ENCODE assay signal across 20 cellular contexts in the genomic region with DNA sequence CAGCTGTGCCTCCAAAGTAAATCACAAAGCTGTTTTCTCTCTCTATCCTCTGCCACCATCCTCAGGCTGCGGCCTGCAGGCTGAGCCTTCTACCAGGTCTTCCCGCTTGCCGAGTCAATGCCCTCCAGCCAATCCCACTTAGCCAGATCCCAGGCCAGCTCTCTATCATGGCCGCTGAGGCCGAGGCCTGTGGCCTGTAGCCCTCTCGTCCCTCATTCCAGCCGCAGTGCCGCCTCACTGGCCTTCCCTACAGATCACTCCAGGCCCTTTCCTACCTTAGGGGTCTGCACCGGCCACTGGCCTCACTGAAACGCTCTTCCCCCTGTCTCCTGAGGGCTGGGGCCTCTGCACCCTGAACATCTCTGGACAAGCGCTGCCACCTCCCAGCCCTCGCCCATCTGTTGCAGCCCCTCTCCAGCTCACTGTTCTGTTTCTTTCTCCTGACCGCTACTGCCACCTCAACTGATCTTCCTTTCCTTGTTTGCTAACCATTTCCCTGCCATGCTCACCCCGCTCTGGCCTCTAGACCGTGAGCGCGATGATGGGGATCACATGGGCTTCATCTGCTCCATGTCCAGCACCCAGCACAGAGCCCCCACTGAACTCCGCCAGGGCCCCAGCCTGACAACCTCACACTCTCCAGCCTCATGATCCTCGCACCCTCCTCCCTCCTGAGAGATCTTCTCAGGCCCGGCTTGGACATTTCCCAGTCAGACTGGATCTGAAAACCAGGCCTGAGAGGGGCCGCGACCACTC. TPM values are rescaled to one million over a fixed set of nuclear protein-coding genes. Genes with fewer than 3 reads are reported as not detected.
DNase-seq lines count a peak whose midpoint lies in the region; ATAC-seq and TF ChIP-seq lines count a peak whose summit lies in the region.
"Had no signal": no experiment of that assay in that cellular context is flagged by ENCODE, and none has a peak within 500 bp of the region (broad histone marks: within the 10 kb centered on the region; RNA-seq: fewer than 3 reads in every experiment).

No MANE protein-coding gene starts in this region.

- H3K36me3 ChIP-seq in CD8-positive, alpha-beta T cell (ENCODE audit: insufficient read depth, low read length): peaks cover 31% of the 10 kb centered on the region

- H3K9me3 Mint-ChIP-seq in CD8-positive, alpha-beta T cell: no peaks in the 10 kb centered on the region
- no peaks in the 10 kb centered on the region for H3K9me3 Mint-ChIP-seq in WTC11
- no peaks in the 10 kb centered on the region for H3K9me3 Mint-ChIP-seq in progenitor cell of endocrine pancreas (ENCODE audit: low read depth)
- H3K9me3 Mint-ChIP-seq: activated CD4-positive, alpha-beta memory T cell treated with anti-CD3 and anti-CD28 coated beads for 36 hours; immature natural killer cell; stimulated activated memory B cell treated with anti-CD40 and anti-IgM and Interleukin-4, amounts not matched to agents 10 μg/mL and 1 μg/mL and 100 μg/mL, for 72 hours had no signal

- H3K4me1 ChIP-seq in CD8-positive, alpha-beta T cell (ENCODE audit: insufficient read depth, low read length): no peaks in the 10 kb centered on the region
- peaks cover 4% of the 10 kb centered on the region for H3K4me1 ChIP-seq in right cardiac atrium (ENCODE audit: control insufficient read depth, insufficient read depth, low read length)
- H3K4me1 ChIP-seq: foreskin keratinocyte, SJCRH30 had no signal

- no peaks in the 10 kb centered on the region for H3K27me3 ChIP-seq in CD8-positive, alpha-beta T cell (ENCODE audit: insufficient read depth, low read length)
- H3K27me3 ChIP-seq in right cardiac atrium (ENCODE audit: control insufficient read depth, insufficient read depth): no peaks in the 10 kb centered on the region
- H3K27me3 ChIP-seq: brain microvascular endothelial cell, foreskin keratinocyte, SJCRH30 had no signal

- POLR2A ChIA-PET in CD8-positive, alpha-beta T cell (lab: Charles Lee): no interaction called here
- POLR2A ChIA-PET in WTC11 (lab: Charles Lee): no interaction called here

- H3K27me3 Mint-ChIP-seq in CD8-positive, alpha-beta T cell (ENCODE audit: low read depth): no peaks in the 10 kb centered on the region
- H3K27me3 Mint-ChIP-seq in WTC11 (ENCODE audit: low read depth) (no peaks in the 10 kb centered on the region), progenitor cell of endocrine pancreas (no peaks in the 10 kb centered on the region)
- H3K27me3 Mint-ChIP-seq: activated CD4-positive, alpha-beta memory T cell treated with anti-CD3 and anti-CD28 coated beads for 36 hours; stimulated activated memory B cell treated with anti-CD40 and anti-IgM and Interleukin-4, amounts not matched to agents 10 μg/mL and 1 μg/mL and 100 μg/mL, for 72 hours had no signal

- H3K9me3 ChIP-seq in CD8-positive, alpha-beta T cell (ENCODE audit: low read length): no peaks in the 10 kb centered on the region
- no peaks in the 10 kb centered on the region for H3K9me3 ChIP-seq in right cardiac atrium (ENCODE audit: control insufficient read depth, low read length)
- H3K9me3 ChIP-seq: mucosa of descending colon, SJCRH30 had no signal

- CTCF ChIA-PET in CD8-positive, alpha-beta T cell (lab: Charles Lee): no interaction called here
- CTCF ChIA-PET in WTC11 (lab: Charles Lee): interaction anchor here (0.6 to 1.5 kb wide), 5 partner anchors 108 to 200 kb away, joined by 3 to 7 read pairs (median 3); no protein-coding TSS in a partner anchor

- no peak for DNase-seq in CD8-positive, alpha-beta T cell
- DNase-seq in WTC11 (ENCODE audit: low spot score): no peak
- no peak for DNase-seq in right cardiac atrium
- no peak for DNase-seq in progenitor cell of endocrine pancreas (ENCODE audit: low spot score, unreplicated experiment)
- no peak for DNase-seq in AG08396 (ENCODE audit: low spot score)
- DNase-seq in NCI-H524 treated with DMSO at 0.1 percent for 48 hours (lab: John Stamatoyannopoulos, UW): no peak
- DNase-seq: activated CD4-positive, alpha-beta memory T cell treated with anti-CD3 and anti-CD28 coated beads for 36 hours; activated effector memory CD4-positive, alpha-beta T cell treated with anti-CD3 and anti-CD28 coated beads, Interleukin-2, amount 50 U/mL, for 16 hours; brain microvascular endothelial cell; foreskin keratinocyte; immature natural killer cell; mucosa of descending colon; NCI-H1436 treated with DMSO at 0.1 percent for 48 hours; NCI-H345; SJCRH30; stimulated activated CD4-positive, alpha-beta T cell treated with anti-CD3 and anti-CD28 coated beads, Interleukin-4, amount 100 ng/mL, for 4 hours had no signal

- no peak overlapping the region for H3K4me3 ChIP-seq in CD8-positive, alpha-beta T cell (ENCODE audit: low read depth, low read length)
- H3K4me3 ChIP-seq in right cardiac atrium (ENCODE audit: low read length): no peak overlapping the region
- H3K4me3 ChIP-seq: mucosa of descending colon, SJCRH30 had no signal

- no peak for TF ChIP-seq CTCF in CD8-positive, alpha-beta T cell (IDR thresholded peaks at IDR 0.05)
- no peak for TF ChIP-seq CTCF in WTC11 (IDR thresholded peaks at IDR 0.05)
- no peak for TF ChIP-seq CTCF in progenitor cell of endocrine pancreas (IDR thresholded peaks at IDR 0.05; ENCODE audit: unreplicated experiment)

- H3K36me3 Mint-ChIP-seq in CD8-positive, alpha-beta T cell: peaks cover 77% of the 10 kb centered on the region
- peaks cover 80% of the 10 kb centered on the region for H3K36me3 Mint-ChIP-seq in WTC11
- H3K36me3 Mint-ChIP-seq in progenitor cell of endocrine pancreas (ENCODE audit: insufficient read depth): peaks cover 27% of the 10 kb centered on the region

- H3K27ac ChIP-seq in CD8-positive, alpha-beta T cell (ENCODE audit: low read depth, low read length): no peak overlapping the region
- H3K27ac ChIP-seq in right cardiac atrium (ENCODE audit: low read length): peak overlapping the region; percentile 51
- H3K27ac ChIP-seq: brain microvascular endothelial cell, foreskin keratinocyte, KMS-11, SJCRH30 had no signal

- H3K27ac Mint-ChIP-seq in CD8-positive, alpha-beta T cell: peak overlapping the region; percentile 64
- peak overlapping the region; percentile 82 for H3K27ac Mint-ChIP-seq in WTC11
- H3K27ac Mint-ChIP-seq in progenitor cell of endocrine pancreas: peak overlapping the region; percentile 27
- H3K27ac Mint-ChIP-seq: activated CD4-positive, alpha-beta memory T cell treated with anti-CD3 and anti-CD28 coated beads for 36 hours; immature natural killer cell; stimulated activated memory B cell treated with anti-CD40 and anti-IgM and Interleukin-4, amounts not matched to agents 10 μg/mL and 1 μg/mL and 100 μg/mL, for 72 hours had no signal

- intact Hi-C loops in CD8-positive, alpha-beta T cell (cut with DNase I, micrococcal nuclease): loop anchor here in 1 of 2 experiments (10.0 kb wide), 1 partner anchor 915 kb away; the partner anchor contains the start of gene RPS15A
- intact Hi-C loops in right cardiac atrium (cut with DNase I): loop anchor here in 1 of 4 donors (10.0 kb wide), 1 partner anchor 165 kb away; no protein-coding TSS in a partner anchor

- peaks cover 9% of the 10 kb centered on the region for H3K4me1 Mint-ChIP-seq in CD8-positive, alpha-beta T cell (ENCODE audit: low read depth)
- H3K4me1 Mint-ChIP-seq in WTC11: peaks cover 56% of the 10 kb centered on the region
- no peaks in the 10 kb centered on the region for H3K4me1 Mint-ChIP-seq in progenitor cell of endocrine pancreas (ENCODE audit: low read depth)
- H3K4me1 Mint-ChIP-seq: immature natural killer cell had no signal

- ATAC-seq in CD8-positive, alpha-beta T cell: no peak
- ATAC-seq in WTC11: no peak
- ATAC-seq in right cardiac atrium: no peak
- ATAC-seq in HG02798 (IDR thresholded peaks at IDR 0.05; ENCODE audit: poor library complexity, unreplicated experiment): no peak
- ATAC-seq in HG02884 (IDR thresholded peaks at IDR 0.05; ENCODE audit: unreplicated experiment): no peak
- ATAC-seq: foreskin keratinocyte; mucosa of descending colon; stimulated activated memory B cell treated with anti-CD40 and anti-IgM and Interleukin-4, amounts not matched to agents 10 μg/mL and 1 μg/mL and 100 μg/mL, for 72 hours had no signal

- 90% methylated on average over 22 of the region's 22 CpGs for WGBS in right cardiac atrium

- H3K4me3 Mint-ChIP-seq in CD8-positive, alpha-beta T cell: no peak overlapping the region
- H3K4me3 Mint-ChIP-seq in WTC11 (no peak overlapping the region), progenitor cell of endocrine pancreas (ENCODE audit: low read depth) (no peak overlapping the region)
- H3K4me3 Mint-ChIP-seq: activated CD4-positive, alpha-beta memory T cell treated with anti-CD3 and anti-CD28 coated beads for 36 hours; immature natural killer cell; stimulated activated memory B cell treated with anti-CD40 and anti-IgM and Interleukin-4, amounts not matched to agents 10 μg/mL and 1 μg/mL and 100 μg/mL, for 72 hours had no signal

TF ChIP-seq in WTC11, 78 proteins besides CTCF, POLR2A, EP300 and RAD21 (continues in another document):
- TF ChIP-seq ZNF263 (CRISPR knock-in tag; IDR thresholded peaks at IDR 0.05; ENCODE audit: low read depth) (no peak), ELF4 (CRISPR knock-in tag; IDR thresholded peaks at IDR 0.05; ENCODE audit: low read depth) (no peak), SMAD3 (CRISPR knock-in tag; IDR thresholded peaks at IDR 0.05; ENCODE audit: borderline replicate concordance) (no peak), NR3C1 (CRISPR knock-in tag; conservative IDR thresholded peaks at IDR 0.05; ENCODE audit: low read depth) (no peak)
- TF ChIP-seq, protein P1, sequence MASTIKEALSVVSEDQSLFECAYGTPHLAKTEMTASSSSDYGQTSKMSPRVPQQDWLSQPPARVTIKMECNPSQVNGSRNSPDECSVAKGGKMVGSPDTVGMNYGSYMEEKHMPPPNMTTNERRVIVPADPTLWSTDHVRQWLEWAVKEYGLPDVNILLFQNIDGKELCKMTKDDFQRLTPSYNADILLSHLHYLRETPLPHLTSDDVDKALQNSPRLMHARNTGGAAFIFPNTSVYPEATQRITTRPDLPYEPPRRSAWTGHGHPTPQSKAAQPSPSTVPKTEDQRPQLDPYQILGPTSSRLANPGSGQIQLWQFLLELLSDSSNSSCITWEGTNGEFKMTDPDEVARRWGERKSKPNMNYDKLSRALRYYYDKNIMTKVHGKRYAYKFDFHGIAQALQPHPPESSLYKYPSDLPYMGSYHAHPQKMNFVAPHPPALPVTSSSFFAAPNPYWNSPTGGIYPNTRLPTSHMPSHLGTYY (CRISPR knock-in tag; IDR thresholded peaks at IDR 0.05): no peak

RNA-seq across cellular contexts. Expression of gene KNOP1, which starts 8.5 kb away (rescaled TPM):
- total RNA-seq in CD8-positive, alpha-beta T cell: 1 to 10 TPM; 3.4 to 3.6 TPM
- total RNA-seq in WTC11 (2021) (87.4 to 102 TPM (median 93.4 TPM) in 3 replicates), right cardiac atrium (1 to 10 TPM; 6.1 to 9.2 (median 7.9) TPM), progenitor cell of endocrine pancreas (56.0 and 58.1 TPM in 2 replicates)
- 12.5 TPM for polyA plus RNA-seq in right cardiac atrium

RNA-seq across cellular contexts. Expression of gene IQCK, which starts 8.5 kb away (rescaled TPM):
- 1 to 10 TPM in 1 of 2 experiments, under 1 TPM in 1; 0.72 to 2.1 TPM for total RNA-seq in CD8-positive, alpha-beta T cell
- 5.2 to 6.0 TPM (median 5.8 TPM) in 3 replicates for total RNA-seq in WTC11 (2021)
- total RNA-seq in right cardiac atrium: 1 to 10 TPM; 5.1 to 8.3 (median 6.4) TPM
- polyA plus RNA-seq in right cardiac atrium: 5.1 TPM
- total RNA-seq in progenitor cell of endocrine pancreas: 31.5 and 33.2 TPM in 2 replicates

Comparison
In these comparisons a context has a peak if more than half of its experiments do, and no peak if none do; other contexts are left out.
1. H3K27ac Mint-ChIP-seq: peak in every context shown above with its lines; median percentile 82 in WTC11; 64 in CD8-positive, alpha-beta T cell; 27 in progenitor cell of endocrine pancreas.